Comparison of ENCODE assay signal across 8 cellular contexts in genomic region chr15:65981837-65982696, GRCh38.
DNase-seq lines count a peak whose midpoint lies in the region; ATAC-seq lines count a peak whose summit lies in the region.

No MANE protein-coding gene starts in this region.

- H4K8ac ChIP-seq in trophoblast cell (ENCODE audit: low read depth, low read length), result no peak overlapping the region

- H3K18ac ChIP-seq in trophoblast cell (ENCODE audit: low read length), result no peak overlapping the region

- no peak overlapping the region for H3K14ac ChIP-seq in trophoblast cell (ENCODE audit: low read length)

- H3K9me3 ChIP-seq in endocrine pancreas (ENCODE audit: control insufficient read depth, low read length) (no peaks in the 10 kb centered on the region), trophoblast cell (ENCODE audit: insufficient read depth, low read depth, low read length) (no peaks in the 10 kb centered on the region), aorta (ENCODE audit: control insufficient read depth, low read length) (no peaks in the 10 kb centered on the region)

- H4K12ac ChIP-seq in trophoblast cell (ENCODE audit: low read depth, low read length), result no peak overlapping the region

- no peak overlapping the region for H3K4ac ChIP-seq in trophoblast cell (ENCODE audit: low read depth, low read length)

- no peak overlapping the region for H4K91ac ChIP-seq in trophoblast cell (ENCODE audit: low read depth, low read length)

- H2BK5ac ChIP-seq in trophoblast cell (ENCODE audit: low read depth, low read length, poor library complexity), result no peak overlapping the region

- no peak overlapping the region for H2AFZ ChIP-seq in trophoblast cell (ENCODE audit: insufficient read depth, low read length, poor library complexity)

- H3K36me3 ChIP-seq in endocrine pancreas (ENCODE audit: control insufficient read depth, insufficient read depth, low read length) (no peaks in the 10 kb centered on the region), trophoblast cell (ENCODE audit: control insufficient read depth in 1 of 2, insufficient read depth in 2 of 2, low read length in 2 of 2) (no peaks in the 10 kb centered on the region), aorta (ENCODE audit: control insufficient read depth in 1 of 2, insufficient read depth in 2 of 2, low read length in 1 of 2) (no peaks in the 10 kb centered on the region)

- H3K4me1 ChIP-seq in endocrine pancreas (ENCODE audit: control insufficient read depth, insufficient read depth, low read length), result no peaks in the 10 kb centered on the region
- peaks cover 4 to 7% of the 10 kb centered on the region in 2 experiments for H3K4me1 ChIP-seq in trophoblast cell (ENCODE audit: control insufficient read depth in 1 of 2, insufficient read depth in 2 of 2, low read length in 2 of 2)
- H3K4me1 ChIP-seq in aorta (ENCODE audit: control insufficient read depth in 1 of 2, insufficient read depth in 2 of 2, low read length in 2 of 2), result no peaks in the 10 kb centered on the region

- H3K4me2 ChIP-seq in trophoblast cell (ENCODE audit: low read length), result peak overlapping the region; percentile 80

- H3K9ac ChIP-seq in endocrine pancreas (ENCODE audit: control insufficient read depth, insufficient read depth, low read length), result peak overlapping the region; percentile 20
- H3K9ac ChIP-seq in trophoblast cell (ENCODE audit: low read length), result no peak overlapping the region

- no peak overlapping the region for H2BK12ac ChIP-seq in trophoblast cell (ENCODE audit: low read length)

- no peak overlapping the region for H2BK120ac ChIP-seq in trophoblast cell (ENCODE audit: insufficient read depth, low read length, poor library complexity)

- WGBS in trophoblast cell (ENCODE audit: extremely low coverage, insufficient coverage, insufficient read length), result no CpG with 5 or more reads among the region's 43 CpGs
- 3% methylated on average over 27 to 43 of the region's 43 CpGs for WGBS in aorta, 2 donors

- H3K4me3 ChIP-seq in endocrine pancreas (ENCODE audit: control insufficient read depth, insufficient read depth, low read length) (no peak overlapping the region), trophoblast cell (ENCODE audit: low read depth, low read length) (peak overlapping the region; percentile 64), aorta (ENCODE audit: low read length in 2 of 2) (no peak overlapping the region)

- ATAC-seq in aorta (ENCODE audit: low FRiP score), result peak; percentile 31
- ATAC-seq in GM19467 (IDR thresholded peaks at IDR 0.05; ENCODE audit: unreplicated experiment), result no peak

- intact Hi-C loops in aorta (cut with DNase I), result no loop called here

- H3K79me2 ChIP-seq in trophoblast cell (ENCODE audit: control insufficient read depth, insufficient read depth, low read length, poor library complexity), result no peaks in the 10 kb centered on the region

- no peaks in the 10 kb centered on the region for H3K79me1 ChIP-seq in trophoblast cell (ENCODE audit: low read length)

- H2AK5ac ChIP-seq in trophoblast cell (ENCODE audit: low read length), result no peak overlapping the region

- H3K27ac ChIP-seq in trophoblast cell (ENCODE audit: low read depth, low read length) (no peak overlapping the region), aorta (ENCODE audit: low read depth in 1 of 2, low read length in 2 of 2) (no peak overlapping the region)

- no peaks in the 10 kb centered on the region for H3K27me3 ChIP-seq in endocrine pancreas (ENCODE audit: control insufficient read depth, insufficient read depth, low read length)
- no peaks in the 10 kb centered on the region for H3K27me3 ChIP-seq in trophoblast cell (ENCODE audit: insufficient read depth, low read length)
- H3K27me3 ChIP-seq in aorta (ENCODE audit: control insufficient read depth in 1 of 2, insufficient read depth in 2 of 2, low read length in 1 of 2), result no peaks in the 10 kb centered on the region

- DNase-seq in NCI-H1092 treated with DMSO at 0.1 percent for 48 hours (lab: John Stamatoyannopoulos, UW) (peak; percentile 27), NCI-H1092 (lab: John Stamatoyannopoulos, UW) (no peak), LoVo (ENCODE audit: low spot score) (peak; percentile 77), trophoblast cell (no peak), aorta (peak in 1 of 2 donors; percentile 61)
- DNase-seq in activated CD4-positive, alpha-beta T cell treated with anti-CD3 and anti-CD28 coated beads, Interleukin-2, amount 50 U/mL, for 4 hours, result peak; percentile 68 to 73

- H3K23ac ChIP-seq in trophoblast cell (ENCODE audit: low read length), result no peak overlapping the region

Comparison
In these comparisons a context has a peak if more than half of its experiments do, and no peak if none do; other contexts are left out.
1. DNase-seq: peak in NCI-H1092 treated with DMSO at 0.1 percent for 48 hours (single experiment), LoVo (single experiment) and activated CD4-positive, alpha-beta T cell treated with anti-CD3 and anti-CD28 coated beads, Interleukin-2, amount 50 U/mL, for 4 hours (2 of 2); none in NCI-H1092 (single experiment) and trophoblast cell (0 of 2).